Comparison of ENCODE assay signal across 27 cellular contexts in the genomic region with DNA sequence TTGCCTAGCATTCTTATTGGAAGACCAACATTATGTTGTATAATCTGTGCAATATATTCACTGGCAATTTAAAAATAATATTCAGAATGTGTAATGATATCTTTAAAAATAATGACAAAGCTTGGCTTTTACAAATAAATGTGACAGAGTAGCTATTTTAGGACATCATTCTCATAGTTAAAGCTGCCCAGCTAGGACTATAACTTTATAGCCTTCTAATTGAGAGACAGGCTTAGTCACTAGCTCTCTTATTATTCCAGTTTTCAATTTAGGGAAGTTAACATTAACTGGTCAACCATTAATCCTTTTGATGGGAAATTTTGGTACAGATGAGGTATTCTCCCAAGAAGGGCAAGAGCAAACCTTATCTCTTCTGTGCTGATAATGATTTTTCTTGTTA.
"Had no signal": no experiment of that assay in that cellular context is flagged by ENCODE, and none has a peak within 500 bp of the region (broad histone marks: within the 10 kb centered on the region; RNA-seq: fewer than 3 reads in every experiment).

No MANE protein-coding gene starts in this region.

- H3K27ac ChIP-seq: suprapubic skin, testis, thoracic aorta, thyroid gland, tibial artery, tibial nerve, transverse colon, upper lobe of left lung, upper lobe of right lung, uterus, vagina had no signal

- H3K9me3 ChIP-seq: suprapubic skin, testis, thoracic aorta, thyroid gland, tibial artery, tibial nerve, transverse colon, upper lobe of left lung, upper lobe of right lung, uterus, vagina had no signal

- H3K4me1 ChIP-seq: suprapubic skin, testis, thyroid gland, tibial artery, tibial nerve, transverse colon, upper lobe of left lung, upper lobe of right lung, uterus, vagina had no signal

- H3K36me3 ChIP-seq: suprapubic skin, thoracic aorta, thyroid gland, tibial artery, tibial nerve, transverse colon, upper lobe of left lung, upper lobe of right lung, uterus, vagina had no signal

- H3K27ac Mint-ChIP-seq: stimulated activated effector memory CD8-positive, alpha-beta T cell treated with anti-CD3 and anti-CD28 coated beads, Interleukin-12 subunit alpha, Interleukin-12 subunit beta, amount 100 ng/mL, for 72 hours; stimulated activated memory B cell treated with anti-CD40 and anti-IgM and Interleukin-4, amounts not matched to agents 10 μg/mL and 1 μg/mL and 100 μg/mL, for 72 hours; stimulated activated naive B cell treated with anti-CD40 and anti-IgM and Interleukin-4, amounts not matched to agents 10 μg/mL and 1 μg/mL and 100 μg/mL, for 72 hours; stimulated activated naive CD8-positive, alpha-beta T cell treated with anti-CD3 and anti-CD28 coated beads, Interleukin-15, amount 100 ng/mL, for 72 hours; stimulated activated naive CD8-positive, alpha-beta T cell treated with anti-CD3 and anti-CD28 coated beads, Interleukin-15, Interleukin-2, amounts not matched to agents 100 ng/mL and 50 ng/mL, for 24 hours; type B pancreatic cell had no signal

- H3K36me3 Mint-ChIP-seq: stimulated activated effector memory CD8-positive, alpha-beta T cell treated with anti-CD3 and anti-CD28 coated beads, Interleukin-12 subunit alpha, Interleukin-12 subunit beta, amount 100 ng/mL, for 72 hours; stimulated activated memory B cell treated with anti-CD40 and anti-IgM and Interleukin-4, amounts not matched to agents 10 μg/mL and 1 μg/mL and 100 μg/mL, for 72 hours; stimulated activated naive B cell treated with anti-CD40 and anti-IgM and Interleukin-4, amounts not matched to agents 10 μg/mL and 1 μg/mL and 100 μg/mL, for 72 hours; type B pancreatic cell had no signal

- H3K27me3 Mint-ChIP-seq: stimulated activated memory B cell treated with anti-CD40 and anti-IgM and Interleukin-4, amounts not matched to agents 10 μg/mL and 1 μg/mL and 100 μg/mL, for 72 hours; stimulated activated naive B cell treated with anti-CD40 and anti-IgM and Interleukin-4, amounts not matched to agents 10 μg/mL and 1 μg/mL and 100 μg/mL, for 72 hours; stimulated activated naive CD8-positive, alpha-beta T cell treated with anti-CD3 and anti-CD28 coated beads, Interleukin-15, amount 100 ng/mL, for 72 hours; stimulated activated naive CD8-positive, alpha-beta T cell treated with anti-CD3 and anti-CD28 coated beads, Interleukin-15, Interleukin-2, amounts not matched to agents 100 ng/mL and 50 ng/mL, for 24 hours; type B pancreatic cell had no signal

- DNase-seq: stimulated activated CD4-positive, alpha-beta T cell treated with anti-CD3 and anti-CD28 coated beads, Interleukin-2, amount 100 ng/mL, for 48 hours; stimulated activated CD4-positive, alpha-beta T cell treated with anti-CD3 and anti-CD28 coated beads, Interleukin-4, amount 100 ng/mL, for 1 hour; stimulated activated CD4-positive, alpha-beta T cell treated with anti-CD3 and anti-CD28 coated beads, Interleukin-4, amount 100 ng/mL, for 24 hours; stimulated activated CD4-positive, alpha-beta T cell treated with anti-CD3 and anti-CD28 coated beads, Interleukin-4, amount 100 ng/mL, for 4 hours; stimulated activated CD8-positive, alpha-beta memory T cell treated with anti-CD3 and anti-CD28 coated beads, Interleukin-4, amount 100 ng/mL, for 48 hours; stimulated activated naive B cell treated with anti-CD40 and anti-IgM and Interleukin-4, amounts not matched to agents 10 μg/mL and 1 μg/mL and 100 μg/mL, for 72 hours; stimulated activated naive CD4-positive, alpha-beta T cell; stimulated activated naive CD4-positive, alpha-beta T cell treated with Interleukin-2 at 50 U/mL for 16 hours; stimulated activated naive CD8-positive, alpha-beta T cell treated with anti-CD3 and anti-CD28 coated beads, Interleukin-15, amount 100 ng/mL, for 72 hours; stimulated activated naive CD8-positive, alpha-beta T cell treated with anti-CD3 and anti-CD28 coated beads, Interleukin-15, Interleukin-2, amounts not matched to agents 100 U/mL and 50 U/mL, for 24 hours; substantia nigra; testis; thyroid gland; tibial artery; transverse colon; trophoblast cell; upper lobe of left lung; upper lobe of right lung; uterus had no signal

- H3K27me3 ChIP-seq: suprapubic skin, testis, thyroid gland, tibial artery, tibial nerve, transverse colon, upper lobe of left lung, upper lobe of right lung, uterus, vagina had no signal

- H3K4me1 Mint-ChIP-seq: stimulated activated effector memory CD8-positive, alpha-beta T cell treated with anti-CD3 and anti-CD28 coated beads, Interleukin-12 subunit alpha, Interleukin-12 subunit beta, amount 100 ng/mL, for 72 hours; stimulated activated memory B cell treated with anti-CD40 and anti-IgM and Interleukin-4, amounts not matched to agents 10 μg/mL and 1 μg/mL and 100 μg/mL, for 72 hours; stimulated activated naive B cell treated with anti-CD40 and anti-IgM and Interleukin-4, amounts not matched to agents 10 μg/mL and 1 μg/mL and 100 μg/mL, for 72 hours; stimulated activated naive CD8-positive, alpha-beta T cell treated with anti-CD3 and anti-CD28 coated beads, Interleukin-15, amount 100 ng/mL, for 72 hours had no signal

- H3K4me3 Mint-ChIP-seq: stimulated activated effector memory CD8-positive, alpha-beta T cell treated with anti-CD3 and anti-CD28 coated beads, Interleukin-12 subunit alpha, Interleukin-12 subunit beta, amount 100 ng/mL, for 72 hours; stimulated activated memory B cell treated with anti-CD40 and anti-IgM and Interleukin-4, amounts not matched to agents 10 μg/mL and 1 μg/mL and 100 μg/mL, for 72 hours; stimulated activated naive B cell treated with anti-CD40 and anti-IgM and Interleukin-4, amounts not matched to agents 10 μg/mL and 1 μg/mL and 100 μg/mL, for 72 hours; stimulated activated naive CD8-positive, alpha-beta T cell treated with anti-CD3 and anti-CD28 coated beads, Interleukin-15, amount 100 ng/mL, for 72 hours; stimulated activated naive CD8-positive, alpha-beta T cell treated with anti-CD3 and anti-CD28 coated beads, Interleukin-15, Interleukin-2, amounts not matched to agents 100 ng/mL and 50 ng/mL, for 24 hours; type B pancreatic cell had no signal

- ATAC-seq: stimulated activated effector memory CD8-positive, alpha-beta T cell treated with anti-CD3 and anti-CD28 coated beads, Interleukin-12 subunit alpha, Interleukin-12 subunit beta, amount 100 ng/mL, for 72 hours; stimulated activated memory B cell treated with anti-CD40 and anti-IgM and Interleukin-4, amounts not matched to agents 10 μg/mL and 1 μg/mL and 100 μg/mL, for 72 hours; stimulated activated naive B cell treated with anti-CD40 and anti-IgM and Interleukin-4, amounts not matched to agents 10 μg/mL and 1 μg/mL and 100 μg/mL, for 72 hours; stimulated activated naive CD8-positive, alpha-beta T cell treated with anti-CD3 and anti-CD28 coated beads, Interleukin-15, amount 100 ng/mL, for 72 hours; stimulated activated naive CD8-positive, alpha-beta T cell treated with anti-CD3 and anti-CD28 coated beads, Interleukin-15, Interleukin-2, amounts not matched to agents 100 U/mL and 50 U/mL, for 24 hours; upper lobe of right lung had no signal

- H3K9me3 Mint-ChIP-seq: stimulated activated naive CD8-positive, alpha-beta T cell treated with anti-CD3 and anti-CD28 coated beads, Interleukin-15, amount 100 ng/mL, for 72 hours; type B pancreatic cell had no signal

- H3K4me3 ChIP-seq: suprapubic skin, testis, thoracic aorta, thyroid gland, tibial artery, tibial nerve, transverse colon, upper lobe of left lung, upper lobe of right lung, uterus, vagina had no signal
